Comparison of ENCODE assay signal across 2 cellular contexts in genomic region chr6:131173680-131174079, GRCh38.
TF ChIP-seq lines count a peak whose summit lies in the region.

No MANE protein-coding gene starts in this region.

TF ChIP-seq in IMR-90, 13 proteins besides CTCF, POLR2A, EP300 and RAD21 (continued from another document):
- no peak for TF ChIP-seq CHD1 (IDR thresholded peaks at IDR 0.05; ENCODE audit: low read depth, low read length)

TF ChIP-seq in WTC11, 78 proteins besides CTCF, POLR2A, EP300 and RAD21 (continued from another document):
- TF ChIP-seq GRHL2 (CRISPR knock-in tag; IDR thresholded peaks at IDR 0.05; ENCODE audit: insufficient replicate concordance, severe bottlenecking) (no peak), ZNF232 (CRISPR knock-in tag; IDR thresholded peaks at IDR 0.05) (no peak), ZNF425 (CRISPR knock-in tag; conservative IDR thresholded peaks at IDR 0.05) (no peak), HMGXB4 (CRISPR knock-in tag; IDR thresholded peaks at IDR 0.05) (no peak), ZNF263 (CRISPR knock-in tag; IDR thresholded peaks at IDR 0.05; ENCODE audit: low read depth) (no peak), OVOL2 (CRISPR knock-in tag; IDR thresholded peaks at IDR 0.05; ENCODE audit: borderline replicate concordance) (no peak), SMAD3 (CRISPR knock-in tag; IDR thresholded peaks at IDR 0.05; ENCODE audit: borderline replicate concordance) (no peak), JUN (CRISPR knock-in tag; IDR thresholded peaks at IDR 0.05) (no peak), FOXJ3 (CRISPR knock-in tag; IDR thresholded peaks at IDR 0.05; ENCODE audit: borderline replicate concordance) (no peak), SP1 (CRISPR knock-in tag; conservative IDR thresholded peaks at IDR 0.05) (no peak), IRF1 (CRISPR knock-in tag; IDR thresholded peaks at IDR 0.05) (no peak)
